In genomic region chr6:6152060-6152459, GRCh38 we compare ENCODE assay signal across 31 cellular contexts.
"Had no signal": no experiment of that assay in that cellular context is flagged by ENCODE, and none has a peak within 500 bp of the region (broad histone marks: within the 10 kb centered on the region; RNA-seq: fewer than 3 reads in every experiment).

No MANE protein-coding gene starts in this region.

- H3K4me1 ChIP-seq: Peyer's patch, SJSA1 had no signal

- H3K4me1 Mint-ChIP-seq: activated CD4-positive, alpha-beta T cell treated with anti-CD3 and anti-CD28 coated beads for 36 hours; activated CD4-positive, alpha-beta T cell treated with anti-CD3 and anti-CD28 coated beads, Interleukin-2, amount 10 ng/mL, durations not matched to agents 7 days and 5 days; brain; IgD-negative memory B cell had no signal

- H3K27ac Mint-ChIP-seq: activated CD4-positive, alpha-beta T cell treated with anti-CD3 and anti-CD28 coated beads for 36 hours; activated CD4-positive, alpha-beta T cell treated with anti-CD3 and anti-CD28 coated beads, Interleukin-2, amount 10 ng/mL, durations not matched to agents 7 days and 5 days; activated CD8-positive, alpha-beta T cell treated with anti-CD3 and anti-CD28 coated beads, Interleukin-2, amount 10 ng/mL, durations not matched to agents 7 days and 5 days; activated naive CD4-positive, alpha-beta T cell treated with anti-CD3 and anti-CD28 coated beads, Interleukin-2, amount 50 U/mL, for 72 hours; activated T-cell treated with anti-CD3 and anti-CD28 coated beads, Interleukin-2, amount 50 U/mL, for 24 hours; activated T-helper 2 cell treated with anti-CD3 and anti-CD28 coated beads, Interferon-gamma antibody, Interleukin-2, Interleukin-4, amounts not matched to agents 10 μg/mL and 5 μg/mL and 100 μg/mL, durations not matched to agents 14 hours and 24 hours and 36 hours; brain; IgD-negative memory B cell; T-helper 1 cell treated with Interleukin-12 subunit alpha and Interleukin-12 subunit beta and Interleukin-4 antibody, amounts not matched to agents 30 μg/mL and 1 μg/mL, for 36 hours; T-helper 2 cell treated with Interferon-gamma antibody and Interleukin-4, amounts not matched to agents 5 μg/mL and 100 μg/mL, for 36 hours; WTC11 had no signal

- H3K36me3 ChIP-seq: Peyer's patch, SJSA1 had no signal

- H3K9me3 ChIP-seq: Peyer's patch, SJSA1, SK-N-SH had no signal

- H3K27ac ChIP-seq: Peyer's patch, SJSA1 had no signal

- H3K36me3 Mint-ChIP-seq: activated naive CD4-positive, alpha-beta T cell treated with anti-CD3 and anti-CD28 coated beads, Interleukin-2, amount 50 U/mL, for 72 hours; brain; IgD-negative memory B cell; WTC11 had no signal

- H3K4me3 Mint-ChIP-seq: activated CD4-positive, alpha-beta T cell treated with anti-CD3 and anti-CD28 coated beads for 36 hours; activated CD4-positive, alpha-beta T cell treated with anti-CD3 and anti-CD28 coated beads, Interleukin-2, amount 10 ng/mL, durations not matched to agents 7 days and 5 days; activated CD8-positive, alpha-beta T cell treated with anti-CD3 and anti-CD28 coated beads, Interleukin-2, amount 10 ng/mL, durations not matched to agents 7 days and 5 days; activated T-cell treated with anti-CD3 and anti-CD28 coated beads, Interleukin-2, amount 50 U/mL, for 24 hours; brain; IgD-negative memory B cell; T-helper 1 cell treated with Interleukin-12 subunit alpha and Interleukin-12 subunit beta and Interleukin-4 antibody, amounts not matched to agents 30 μg/mL and 1 μg/mL, for 36 hours; T-helper 2 cell treated with Interferon-gamma antibody and Interleukin-4, amounts not matched to agents 5 μg/mL and 100 μg/mL, for 36 hours; WTC11 had no signal

- H3K27me3 ChIP-seq: Peyer's patch, SJSA1 had no signal

- H3K9me3 Mint-ChIP-seq: activated CD4-positive, alpha-beta T cell treated with anti-CD3 and anti-CD28 coated beads, Interleukin-2, amount 10 ng/mL, durations not matched to agents 7 days and 5 days; activated naive CD4-positive, alpha-beta T cell treated with anti-CD3 and anti-CD28 coated beads, Interleukin-2, amount 50 U/mL, for 72 hours; activated T-cell treated with anti-CD3 and anti-CD28 coated beads, Interleukin-2, amount 50 U/mL, for 24 hours; activated T-helper 2 cell treated with anti-CD3 and anti-CD28 coated beads, Interferon-gamma antibody, Interleukin-2, Interleukin-4, amounts not matched to agents 10 μg/mL and 5 μg/mL and 100 μg/mL, durations not matched to agents 14 hours and 24 hours and 36 hours; T-helper 1 cell treated with Interleukin-12 subunit alpha and Interleukin-12 subunit beta and Interleukin-4 antibody, amounts not matched to agents 30 μg/mL and 1 μg/mL, for 36 hours; T-helper 2 cell treated with Interferon-gamma antibody and Interleukin-4, amounts not matched to agents 5 μg/mL and 100 μg/mL, for 36 hours; WTC11 had no signal

- ATAC-seq: activated CD4-positive, alpha-beta T cell treated with anti-CD3 and anti-CD28 coated beads for 36 hours; activated CD4-positive, CD25-positive, alpha-beta regulatory T cell treated with anti-CD3 and anti-CD28 coated beads, Interleukin-2, amount 50 U/mL, for 24 hours; activated CD8-positive, alpha-beta T cell treated with anti-CD3 and anti-CD28 coated beads, Interleukin-2, amount 10 ng/mL, durations not matched to agents 7 days and 5 days; activated naive CD4-positive, alpha-beta T cell treated with anti-CD3 and anti-CD28 coated beads, Interleukin-2, amount 50 U/mL, for 72 hours; PC-3; WTC11 had no signal

- H3K4me2 ChIP-seq: SK-N-SH had no signal

- DNase-seq: activated CD4-positive, alpha-beta T cell treated with anti-CD3 and anti-CD28 coated beads for 36 hours; activated CD4-positive, alpha-beta T cell treated with anti-CD3 and anti-CD28 coated beads, Interleukin-2, amount 10 ng/mL, durations not matched to agents 7 days and 5 days; activated CD4-positive, alpha-beta T cell treated with anti-CD3 and anti-CD28 coated beads, Interleukin-2, amount 50 U/mL, for 48 hours; activated CD8-positive, alpha-beta T cell treated with anti-CD3 and anti-CD28 coated beads, Interleukin-2, amount 10 ng/mL, durations not matched to agents 7 days and 5 days; activated gamma-delta T cell; activated naive CD4-positive, alpha-beta T cell treated with Interleukin-2 at 50 U/mL for 16 hours; activated T-cell treated with anti-CD3 and anti-CD28 coated beads, Interleukin-2, amount 50 U/mL, for 24 hours; Karpas-422; KBM-7; NCI-H1092; NCI-H1436 treated with DMSO at 0.1 percent for 48 hours; NCI-H1694 treated with DMSO at 0.1 percent for 48 hours; NCI-H2029; NCI-H345; NCI-H526; NCI-H748 treated with DMSO at 0.1 percent for 48 hours; NK-92 treated with Interleukin-12 subunit alpha and Interleukin-12 subunit beta, amount 100 ng/mL, for 24 hours; PC-3; Peyer's patch; RPMI8226; SHP77 treated with DMSO at 0.1 percent for 48 hours; SK-N-SH had no signal

- H3K4me3 ChIP-seq: Peyer's patch, SJSA1 had no signal

- H3K9ac ChIP-seq: SK-N-SH had no signal
